In the genomic region with DNA sequence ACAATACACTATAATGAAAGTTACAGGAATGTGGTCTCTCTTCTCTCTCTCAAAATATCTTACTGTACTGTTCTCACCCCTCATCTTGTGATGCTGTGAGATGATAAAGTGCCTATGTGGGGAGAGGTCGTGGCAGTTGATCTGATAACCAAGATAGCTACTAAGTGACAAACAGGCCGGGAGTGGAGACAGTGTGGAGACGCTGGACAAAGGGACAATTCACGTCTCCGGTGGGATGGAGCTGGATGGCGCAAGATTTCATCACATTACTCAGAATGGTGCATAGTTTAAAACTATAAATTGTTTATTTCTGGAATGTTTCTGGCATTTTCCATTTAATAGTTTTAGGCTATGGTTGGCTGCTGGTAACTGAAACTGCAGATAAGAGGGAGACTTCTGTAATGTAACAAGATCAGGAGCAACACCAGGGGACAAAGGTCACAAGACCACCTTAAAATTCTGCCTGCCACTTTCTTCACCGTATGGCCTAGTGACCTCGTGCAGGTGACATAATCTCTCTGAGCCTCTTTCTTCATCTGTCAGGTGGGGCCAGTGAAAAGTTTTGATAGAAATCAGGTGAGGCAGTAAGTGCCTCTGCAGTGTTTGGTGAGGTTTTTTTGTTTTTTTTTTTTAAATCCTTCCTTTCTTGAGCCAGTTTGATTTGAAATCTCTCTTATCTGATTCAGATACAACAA, we compare ENCODE assay signal across 9 cellular contexts. TPM values are rescaled to one million over a fixed set of nuclear protein-coding genes. Genes with fewer than 3 reads are reported as not detected.
A peak's percentile ranks its signal among the peaks of the same experiment; 100 is the strongest.
DNase-seq lines count a peak whose midpoint lies in the region; ATAC-seq and TF ChIP-seq lines count a peak whose summit lies in the region.
"Had no signal": no experiment of that assay in that cellular context is flagged by ENCODE, and none has a peak within 500 bp of the region (broad histone marks: within the 10 kb centered on the region; RNA-seq: fewer than 3 reads in every experiment).

No MANE protein-coding gene starts in this region.

- H3K4me1 ChIP-seq in left lung = peaks cover 15 to 28% of the 10 kb centered on the region in 2 donors
- H3K4me1 ChIP-seq in testis = peaks cover 17% of the 10 kb centered on the region
- no peaks in the 10 kb centered on the region for H3K4me1 ChIP-seq in ascending aorta

- H3K9me3 Mint-ChIP-seq in activated CD4-positive, alpha-beta T cell treated with anti-CD3 and anti-CD28 coated beads, Interleukin-2, amount 10 ng/mL, durations not matched to agents 7 days and 5 days = no peaks in the 10 kb centered on the region
- H3K9me3 Mint-ChIP-seq in activated naive CD8-positive, alpha-beta T cell (ENCODE audit: low read depth) = no peaks in the 10 kb centered on the region
- no peaks in the 10 kb centered on the region for H3K9me3 Mint-ChIP-seq in Calu3 (ENCODE audit: low read depth, unreplicated experiment)

- CTCF ChIA-PET in activated CD4-positive, alpha-beta T cell treated with anti-CD3 and anti-CD28 coated beads, Interleukin-2, amount 10 ng/mL, durations not matched to agents 7 days and 5 days (lab: Charles Lee) = interaction anchor here (0.7 to 2.4 kb wide), 5 partner anchors 7 to 920 kb away, joined by 3 to 6 read pairs (median 3); no protein-coding TSS in a partner anchor
- CTCF ChIA-PET in Calu3 (lab: Charles Lee) = no interaction called here

- H3K9me3 ChIP-seq in left lung (no peaks in the 10 kb centered on the region), testis (no peaks in the 10 kb centered on the region), ascending aorta (no peaks in the 10 kb centered on the region)
- H3K9me3 ChIP-seq: MG63 had no signal

- no peak overlapping the region for H3K4me3 Mint-ChIP-seq in activated CD4-positive, alpha-beta T cell treated with anti-CD3 and anti-CD28 coated beads, Interleukin-2, amount 10 ng/mL, durations not matched to agents 7 days and 5 days
- no peak overlapping the region for H3K4me3 Mint-ChIP-seq in activated naive CD8-positive, alpha-beta T cell
- H3K4me3 Mint-ChIP-seq in Calu3 (ENCODE audit: low read depth, unreplicated experiment) = no peak overlapping the region

- peaks cover 0 to 5% of the 10 kb centered on the region in 2 donors for H3K36me3 ChIP-seq in left lung
- H3K36me3 ChIP-seq in testis (ENCODE audit: low read depth, missing control alignments) = no peaks in the 10 kb centered on the region
- H3K36me3 ChIP-seq in ascending aorta = no peaks in the 10 kb centered on the region
- H3K36me3 ChIP-seq: MG63 had no signal

- no peaks in the 10 kb centered on the region for H3K27me3 ChIP-seq in left lung
- H3K27me3 ChIP-seq in testis = no peaks in the 10 kb centered on the region
- H3K27me3 ChIP-seq in ascending aorta = no peaks in the 10 kb centered on the region
- H3K27me3 ChIP-seq: MG63 had no signal

- H3K4me1 Mint-ChIP-seq in activated CD4-positive, alpha-beta T cell treated with anti-CD3 and anti-CD28 coated beads, Interleukin-2, amount 10 ng/mL, durations not matched to agents 7 days and 5 days = peaks cover 85% of the 10 kb centered on the region
- H3K4me1 Mint-ChIP-seq in activated naive CD8-positive, alpha-beta T cell (ENCODE audit: low read depth) = peaks cover 60% of the 10 kb centered on the region
- H3K4me1 Mint-ChIP-seq in Calu3 (ENCODE audit: low read depth, unreplicated experiment) = peaks cover 21% of the 10 kb centered on the region

- peak overlapping the region; percentile 50 for H3K27ac Mint-ChIP-seq in activated CD4-positive, alpha-beta T cell treated with anti-CD3 and anti-CD28 coated beads, Interleukin-2, amount 10 ng/mL, durations not matched to agents 7 days and 5 days
- peak overlapping the region; percentile 85 for H3K27ac Mint-ChIP-seq in activated naive CD8-positive, alpha-beta T cell
- no peak overlapping the region for H3K27ac Mint-ChIP-seq in Calu3 (ENCODE audit: unreplicated experiment)

- peaks cover 14% of the 10 kb centered on the region for H3K36me3 Mint-ChIP-seq in activated CD4-positive, alpha-beta T cell treated with anti-CD3 and anti-CD28 coated beads, Interleukin-2, amount 10 ng/mL, durations not matched to agents 7 days and 5 days (ENCODE audit: low read depth)
- peaks cover 15% of the 10 kb centered on the region for H3K36me3 Mint-ChIP-seq in activated naive CD8-positive, alpha-beta T cell
- H3K36me3 Mint-ChIP-seq in Calu3 (ENCODE audit: insufficient read depth, unreplicated experiment) = no peaks in the 10 kb centered on the region

- TF ChIP-seq CTCF in left lung (IDR thresholded peaks at IDR 0.05) (no peak), testis (IDR thresholded peaks at IDR 0.05) (no peak), ascending aorta (IDR thresholded peaks at IDR 0.05) (no peak), Calu3 (IDR thresholded peaks at IDR 0.05; ENCODE audit: unreplicated experiment) (no peak)

- DNase-seq in activated CD4-positive, alpha-beta T cell treated with anti-CD3 and anti-CD28 coated beads, Interleukin-2, amount 10 ng/mL, durations not matched to agents 7 days and 5 days = no peak
- no peak for DNase-seq in activated CD4-positive, alpha-beta T cell treated with anti-CD3 and anti-CD28 coated beads, Interleukin-2, amount 50 U/mL, for 1 hour
- no peak for DNase-seq in left lung
- DNase-seq in testis = peak; percentile 26
- no peak for DNase-seq in ascending aorta (ENCODE audit: low spot score in 2 of 2)
- no peak for DNase-seq in Calu3

- no TSS peak for BruUV-seq in Calu3 (replicated peaks; lab: Mats Ljungman, UMichigan)

- no peaks in the 10 kb centered on the region for H3K27me3 Mint-ChIP-seq in activated CD4-positive, alpha-beta T cell treated with anti-CD3 and anti-CD28 coated beads, Interleukin-2, amount 10 ng/mL, durations not matched to agents 7 days and 5 days
- no peaks in the 10 kb centered on the region for H3K27me3 Mint-ChIP-seq in activated naive CD8-positive, alpha-beta T cell
- no peaks in the 10 kb centered on the region for H3K27me3 Mint-ChIP-seq in Calu3 (ENCODE audit: unreplicated experiment)

- WGBS in testis, 2 donors = 59 to 71% methylated on average over 8 of the region's 8 CpGs

- H3K27ac ChIP-seq in left lung = peak overlapping the region; percentile 39 to 68
- H3K27ac ChIP-seq in testis = peak overlapping the region in 1 of 2 donors; percentile 39
- H3K27ac ChIP-seq in ascending aorta = peak overlapping the region in 1 of 2 donors; percentile 81

- TF ChIP-seq POLR2A in testis (IDR thresholded peaks at IDR 0.05) = no peak

- H3K4me3 ChIP-seq in left lung (no peak overlapping the region), testis (no peak overlapping the region), ascending aorta (no peak overlapping the region)
- H3K4me3 ChIP-seq: MG63 had no signal

- intact Hi-C loops in left lung (cut with DNase I) (no loop called here), testis (cut with DNase I; ENCODE audit: low total_unique reads) (no loop called here), ascending aorta (cut with DNase I) (no loop called here), Calu3 (cut with micrococcal nuclease; ENCODE audit: unreplicated experiment) (no loop called here)

- peak; percentile 59 for ATAC-seq in left lung
- no peak for ATAC-seq in GM19452 (IDR thresholded peaks at IDR 0.05; ENCODE audit: unreplicated experiment)

- POLR2A ChIA-PET in activated CD4-positive, alpha-beta T cell treated with anti-CD3 and anti-CD28 coated beads, Interleukin-2, amount 10 ng/mL, durations not matched to agents 7 days and 5 days (lab: Charles Lee) = no interaction called here

RNA-seq across cellular contexts. Expression of gene LGALS9, which starts 54.4 kb away (rescaled TPM):
- 100 to 1,000 TPM; 223 to 233 TPM for total RNA-seq in activated CD4-positive, alpha-beta T cell treated with anti-CD3 and anti-CD28 coated beads, Interleukin-2, amount 10 ng/mL, durations not matched to agents 7 days and 5 days
- total RNA-seq in left lung = 100 to 1,000 TPM in 1 of 2 donors, 10 to 100 TPM in 1; 83.3 to 149 TPM
- 1 to 10 TPM; 7.2 to 7.4 TPM for total RNA-seq in testis
- polyA plus RNA-seq in testis (ENCODE audit: insufficient read depth, low read depth, low replicate concordance) = 27.5 TPM
- 34.3 TPM for total RNA-seq in ascending aorta
- 93.1 and 214 TPM in 2 replicates for total RNA-seq in Calu3 (2022)
